Comparison of ENCODE assay signal across 1 cellular context in genomic region chr1:11281518-11282331, GRCh38.
TF ChIP-seq lines count a peak whose summit lies in the region.

No MANE protein-coding gene starts in this region.

TF ChIP-seq in GM23338, 12 proteins besides CTCF, POLR2A, EP300 and RAD21 (continued from another document):
- TF ChIP-seq ZNF462 (CRISPR knock-in tag; IDR thresholded peaks at IDR 0.05) (no peak), ZNF331 (CRISPR knock-in tag; IDR thresholded peaks at IDR 0.05; ENCODE audit: low read depth) (no peak)
